ENCODE assay signal across 9 cellular contexts in genomic region chr10:44977287-44978212, GRCh38. TPM values are rescaled to one million over a fixed set of nuclear protein-coding genes. Genes with fewer than 3 reads are reported as not detected.
DNase-seq lines count a peak whose midpoint lies in the region; ATAC-seq, FAIRE-seq and TF ChIP-seq lines count a peak whose summit lies in the region.
"Had no signal": no experiment of that assay in that cellular context is flagged by ENCODE, and none has a peak within 500 bp of the region (broad histone marks: within the 10 kb centered on the region; RNA-seq: fewer than 3 reads in every experiment).

No MANE protein-coding gene starts in this region.

- peaks cover 0 to 6% of the 10 kb centered on the region in 2 experiments; a peak in 1 of 5 replicates for H3K27me3 ChIP-seq in K562 (ENCODE audit: control insufficient read depth in 2 of 2, insufficient read depth in 2 of 2, low read length in 2 of 2)

- no peak for ATAC-seq in K562
- no peak for ATAC-seq in HG02678 (IDR thresholded peaks at IDR 0.05; ENCODE audit: unreplicated experiment)
- no peak for ATAC-seq in HG02642 (IDR thresholded peaks at IDR 0.05; ENCODE audit: poor library complexity, unreplicated experiment)
- no peak for ATAC-seq in HG03442 (IDR thresholded peaks at IDR 0.05; ENCODE audit: unreplicated experiment)

- POLR2A ChIA-PET in K562 (lab: Yijun Ruan, JAX) = interaction anchor here (0.6 to 1.6 kb wide), 3 partner anchors 9 to 29 kb away, joined by 3 to 8 read pairs (median 4); no protein-coding TSS in a partner anchor

- H3K27ac ChIP-seq in K562 (ENCODE audit: extremely low read depth, low read depth, low read length) = no peak overlapping the region

- no peaks in the 10 kb centered on the region for H3K79me2 ChIP-seq in K562 (ENCODE audit: control insufficient read depth, insufficient read depth, low read length)

- 59% methylated on average over 25 of the region's 25 CpGs for WGBS in K562 (ENCODE audit: insufficient coverage, low coverage, missing lambda C conversion rate)

- TF ChIP-seq CTCF in K562 (IDR thresholded peaks at IDR 0.05 in 2 of 3, conservative IDR thresholded peaks at IDR 0.05 in 1 of 3; ENCODE audit: insufficient read depth in 2 of 3, low read depth in 1 of 3, low read length in 3 of 3) = no peak

- peaks cover 44 to 64% of the 10 kb centered on the region in 2 experiments for H3K4me1 ChIP-seq in K562 (replicated peaks in 1 of 2; ENCODE audit: control insufficient read depth in 2 of 2, insufficient read depth in 2 of 2, low read length in 2 of 2)

- intact Hi-C loops in K562 (cut with micrococcal nuclease) = loop anchor here (5.0 kb wide), 1 partner anchor 100 kb away; no protein-coding TSS in a partner anchor

- no peaks in the 10 kb centered on the region for H3K9me1 ChIP-seq in K562 (ENCODE audit: control insufficient read depth, insufficient read depth, low read length)

- TF ChIP-seq POLR2A in K562 (conservative IDR thresholded peaks at IDR 0.05) = no peak

- H3K9ac ChIP-seq in K562 (ENCODE audit: insufficient read depth in 1 of 2, low read depth in 2 of 2, low read length in 2 of 2) = peak overlapping the region in 1 of 2 experiments; percentile 65; a peak in 2 of 4 replicates

- H3K4me2 ChIP-seq in K562 (ENCODE audit: insufficient read depth, low read length) = no peak overlapping the region

- H3K36me3 ChIP-seq in K562 (ENCODE audit: control insufficient read depth, insufficient read depth, low read length) = no peaks in the 10 kb centered on the region

- no peak overlapping the region for H2AFZ ChIP-seq in K562 (ENCODE audit: low read depth, low read length)

- DNase-seq in K562 (ENCODE audit: extremely low read depth in 1 of 4, low spot score in 3 of 4) = no peak
- peak; percentile 42 for DNase-seq in iris pigment epithelial cell (ENCODE audit: low read depth)
- DNase-seq in skeletal muscle cell (ENCODE audit: low read depth) = no peak
- DNase-seq in amygdala (lab: John Stamatoyannopoulos, UW) = no peak
- DNase-seq: kidney glomerular epithelial cell had no signal

- no peak for TF ChIP-seq EP300 in K562 (IDR thresholded peaks at IDR 0.05; ENCODE audit: low read length)

- H3K4me3 ChIP-seq in GM08714 (ENCODE audit: low read length) (peak overlapping the region; percentile 26; the same call in 1 of the 2 replicates), K562 (no peak overlapping the region), skeletal muscle cell (ENCODE audit: low read depth, low read length) (peak overlapping the region; percentile 58)

- TF ChIP-seq RAD21 in K562 (CRISPR knock-in tag; conservative IDR thresholded peaks at IDR 0.05 in 1 of 2, IDR thresholded peaks at IDR 0.05 in 1 of 2) = no peak

- H4K20me1 ChIP-seq in K562 (replicated peaks; ENCODE audit: control insufficient read depth, insufficient read depth, low read length) = no peaks in the 10 kb centered on the region

- in situ Hi-C loops in K562 (cut with MboI) = no loop called here

- no peaks in the 10 kb centered on the region for H3K9me3 ChIP-seq in K562 (replicated peaks; ENCODE audit: control insufficient read depth, insufficient read depth, low read depth, low read length)

- no TSS peak for BruUV-seq in K562 (replicated peaks; lab: Mats Ljungman, UMichigan)

- FAIRE-seq in K562 (lab: Jason Lieb, UNC) = no peak

- CTCF ChIA-PET in K562 (lab: Yijun Ruan, JAX; ENCODE audit: low intra/inter-chr PET ratio) = no interaction called here

TF ChIP-seq in K562, 482 proteins besides CTCF, POLR2A, EP300 and RAD21 (continues in another document):
- TF ChIP-seq MCM3 (IDR thresholded peaks at IDR 0.05) (no peak), HNRNPLL (IDR thresholded peaks at IDR 0.05; ENCODE audit: low read depth, low read length, poor library complexity, severe bottlenecking) (no peak), E4F1 (CRISPR knock-in tag; IDR thresholded peaks at IDR 0.05; ENCODE audit: borderline replicate concordance) (no peak)

RNA-seq across cellular contexts. Expression of gene DEPP1, which starts 1.1 kb away (rescaled TPM):
- total RNA-seq in K562 (2011; cell fraction: chromatin; rRNA removed; ENCODE audit: low replicate concordance) = 0.32 and 3.0 TPM in 2 replicates
- total RNA-seq in K562 (2011; cell fraction: nucleolus; rRNA removed) = 2.4 and 4.7 TPM in 2 replicates
- total RNA-seq in K562 (2011; cell fraction: nucleoplasm; rRNA removed) = 1.5 and 2.3 TPM in 2 replicates
- total RNA-seq in K562 (2014; rRNA removed) (0.33 and 0.54 TPM in 2 replicates), K562 (2014; rRNA removed; fragmentation: Illumina TruSeq; extraction: Trizol) (0.06 and 0.07 TPM in 2 replicates), K562 (2015; rRNA removed; fragmentation: Illumina TruSeq; extraction: Trizol) (0.11 and 0.18 TPM in 2 replicates), K562 (2021) (0.34 and 0.40 TPM in 2 replicates)
- polyA plus RNA-seq in K562 (2011; rRNA removed) (0.42 and 1.1 TPM in 2 replicates), K562 (2014; fragmentation: Illumina TruSeq; extraction: Trizol) (0.19 TPM in 2 replicates), K562 (2014; fragmentation: Nextera tagmentation; extraction: Ambion mirVana) (under 1 TPM in 1 of 2 experiments, not detected in 1; 0.04 TPM), K562 (2014; rRNA removed) (0.21 and 0.26 TPM in 2 replicates)
- 1.3 and 1.5 TPM in 2 replicates for polyA plus RNA-seq in K562 (2011; cell fraction: cytosol; rRNA removed)
- 0.47 and 1.1 TPM in 2 replicates for polyA plus RNA-seq in K562 (2011; cell fraction: nucleus; rRNA removed)
- 0.46 and 1.3 TPM in 2 replicates for polyA plus RNA-seq in K562 (2012)
- polyA minus RNA-seq in K562 (2011; rRNA and poly(A)+ RNA removed) = 0.77 and 1.1 TPM in 2 replicates
- 0.76 and 1.8 TPM in 2 replicates for polyA minus RNA-seq in K562 (2011; cell fraction: cytosol; rRNA and poly(A)+ RNA removed)
- polyA minus RNA-seq in K562 (2011; cell fraction: nucleus; rRNA and poly(A)+ RNA removed) = 1.9 and 3.2 TPM in 2 replicates

RNA-seq across cellular contexts. Expression of gene RASSF4, which starts 17.9 kb away (rescaled TPM):
- total RNA-seq in K562 (2011; cell fraction: chromatin; rRNA removed; ENCODE audit: low replicate concordance) = 0.21 and 0.58 TPM in 2 replicates
- 0.17 and 0.66 TPM in 2 replicates for total RNA-seq in K562 (2011; cell fraction: nucleolus; rRNA removed)
- 0.15 and 0.29 TPM in 2 replicates for total RNA-seq in K562 (2011; cell fraction: nucleoplasm; rRNA removed)
- total RNA-seq in K562 (2014; rRNA removed) (0.04 and 0.09 TPM in 2 replicates), K562 (2014; rRNA removed; fragmentation: Illumina TruSeq; extraction: Trizol) (not detected in 2 replicates), K562 (2015; rRNA removed; fragmentation: Illumina TruSeq; extraction: Trizol) (not detected in 2 replicates), K562 (2021) (0.18 and 0.62 TPM in 2 replicates)
- polyA plus RNA-seq in K562 (2011; rRNA removed) (0.05 and 0.13 TPM in 2 replicates), K562 (2014; fragmentation: Illumina TruSeq; extraction: Trizol) (0.10 TPM in 1 of 2 replicates, not detected in the other), K562 (2014; fragmentation: Nextera tagmentation; extraction: Ambion mirVana) (under 1 TPM in 1 of 2 experiments, not detected in 1; 0.01 TPM), K562 (2014; rRNA removed) (0.13 TPM in 1 of 2 replicates, not detected in the other)
- polyA plus RNA-seq in K562 (2011; cell fraction: cytosol; rRNA removed) = 0.04 and 0.30 TPM in 2 replicates
- 0.25 and 0.30 TPM in 2 replicates for polyA plus RNA-seq in K562 (2011; cell fraction: nucleus; rRNA removed)
- 0.20 and 0.68 TPM in 2 replicates for polyA plus RNA-seq in K562 (2012)
- polyA minus RNA-seq in K562 (2011; rRNA and poly(A)+ RNA removed) = not detected in 2 replicates
- not detected in 2 replicates for polyA minus RNA-seq in K562 (2011; cell fraction: cytosol; rRNA and poly(A)+ RNA removed)
- not detected in 2 replicates for polyA minus RNA-seq in K562 (2011; cell fraction: nucleus; rRNA and poly(A)+ RNA removed)

RNA-seq across cellular contexts. Expression of gene ZNF22, which starts 23.2 kb away (rescaled TPM):
- 6.0 and 13.6 TPM in 2 replicates for total RNA-seq in K562 (2011; cell fraction: chromatin; rRNA removed; ENCODE audit: low replicate concordance)
- 5.3 and 7.1 TPM in 2 replicates for total RNA-seq in K562 (2011; cell fraction: nucleolus; rRNA removed)
- total RNA-seq in K562 (2011; cell fraction: nucleoplasm; rRNA removed) = 9.9 and 11.2 TPM in 2 replicates
- total RNA-seq in K562 (2014; rRNA removed) (35.9 and 36.2 TPM in 2 replicates), K562 (2014; rRNA removed; fragmentation: Illumina TruSeq; extraction: Trizol) (68.4 and 69.4 TPM in 2 replicates), K562 (2015; rRNA removed; fragmentation: Illumina TruSeq; extraction: Trizol) (47.9 and 48.6 TPM in 2 replicates), K562 (2021) (40.5 and 52.9 TPM in 2 replicates)
- polyA plus RNA-seq in K562 (2011; rRNA removed) (39.2 and 51.2 TPM in 2 replicates), K562 (2014; fragmentation: Illumina TruSeq; extraction: Trizol) (51.3 and 62.2 TPM in 2 replicates), K562 (2014; fragmentation: Nextera tagmentation; extraction: Ambion mirVana) (10 to 100 TPM; 92.2 to 98.7 TPM), K562 (2014; rRNA removed) (42.4 and 60.4 TPM in 2 replicates)
- 9.3 and 18.6 TPM in 2 replicates for polyA plus RNA-seq in K562 (2011; cell fraction: cytosol; rRNA removed)
- polyA plus RNA-seq in K562 (2011; cell fraction: nucleus; rRNA removed) = 7.4 and 12.9 TPM in 2 replicates
- polyA plus RNA-seq in K562 (2012) = 38.3 and 41.5 TPM in 2 replicates
- 19.0 and 19.4 TPM in 2 replicates for polyA minus RNA-seq in K562 (2011; rRNA and poly(A)+ RNA removed)
- 5.3 and 8.3 TPM in 2 replicates for polyA minus RNA-seq in K562 (2011; cell fraction: cytosol; rRNA and poly(A)+ RNA removed)
- 5.3 and 11.1 TPM in 2 replicates for polyA minus RNA-seq in K562 (2011; cell fraction: nucleus; rRNA and poly(A)+ RNA removed)
